ENCODE assay signal across 10 cellular contexts in the genomic region with DNA sequence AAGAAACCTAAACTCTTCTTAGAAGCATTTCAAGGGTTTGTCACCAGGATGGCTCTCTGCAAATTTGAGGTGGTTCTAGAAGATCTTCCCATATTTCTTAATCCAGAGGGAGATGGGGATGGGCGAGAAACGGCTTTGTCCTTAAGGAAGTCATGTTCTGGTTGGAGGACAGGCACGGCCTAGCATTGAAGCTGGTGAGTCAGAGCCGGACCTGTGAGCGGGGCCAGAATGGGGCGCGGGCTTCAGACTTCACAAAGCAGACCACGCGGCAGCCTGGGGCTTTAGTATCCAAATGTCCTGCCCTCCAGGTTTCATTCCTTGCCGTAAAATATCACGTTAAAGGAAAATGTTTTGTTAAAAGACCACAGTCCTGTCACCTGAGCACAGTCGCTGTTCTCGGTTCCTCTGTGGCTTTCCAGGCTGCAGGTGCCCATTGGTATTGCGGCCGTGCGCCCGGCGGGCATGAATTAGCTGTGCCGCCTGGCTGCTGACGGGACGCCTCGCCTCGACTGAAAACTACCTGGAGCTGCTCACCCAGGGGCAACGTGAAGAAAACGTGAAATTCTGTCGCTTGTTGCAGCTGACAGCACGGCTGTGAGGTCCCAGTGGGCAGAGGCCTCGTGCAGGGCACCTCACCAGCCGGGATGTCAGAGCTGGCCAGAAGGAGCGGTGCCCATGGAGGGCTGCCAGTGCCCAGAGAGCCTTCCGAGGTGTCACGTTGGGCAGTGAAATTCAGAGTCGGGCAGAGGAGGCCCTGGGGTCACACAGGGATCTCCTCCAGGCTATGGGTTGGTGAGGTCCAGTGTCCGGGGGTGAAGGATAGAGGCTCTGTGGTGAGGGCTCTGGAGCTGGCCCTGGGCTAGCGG. TPM values are rescaled to one million over a fixed set of nuclear protein-coding genes. Genes with fewer than 3 reads are reported as not detected.
DNase-seq lines count a peak whose midpoint lies in the region; ATAC-seq, FAIRE-seq and TF ChIP-seq lines count a peak whose summit lies in the region.
"Had no signal": no experiment of that assay in that cellular context is flagged by ENCODE, and none has a peak within 500 bp of the region (broad histone marks: within the 10 kb centered on the region; RNA-seq: fewer than 3 reads in every experiment).

No MANE protein-coding gene starts in this region.

- TF ChIP-seq CTCF in adrenal gland (IDR thresholded peaks at IDR 0.05) (peak in 1 of 6 experiments; percentile 2), kidney (IDR thresholded peaks at IDR 0.05; ENCODE audit: borderline replicate concordance, extremely low read depth, insufficient read depth) (no peak), suprapubic skin (IDR thresholded peaks at IDR 0.05) (no peak)

- intact Hi-C loops in adrenal gland (cut with DNase I) (loop anchor here in 1 of 2 donors (5.0 kb wide), 1 partner anchor 59 kb away; a partner anchor contains a TSS), kidney (cut with DNase I) (no loop called here)

- ATAC-seq in GM19324 (IDR thresholded peaks at IDR 0.05; ENCODE audit: low FRiP score, unreplicated experiment) = peak; percentile 51

- no peak for FAIRE-seq in kidney (lab: Jason Lieb, UNC)
- FAIRE-seq: G401.6 had no signal

- peaks cover 20 to 53% of the 10 kb centered on the region in 2 donors for H3K4me1 ChIP-seq in adrenal gland (replicated peaks in 1 of 2)
- H3K4me1 ChIP-seq in kidney (ENCODE audit: control insufficient read depth in 1 of 2, insufficient read depth in 1 of 2, low read depth in 1 of 2, low read length in 2 of 2) = peaks cover 22 to 39% of the 10 kb centered on the region in 2 donors
- peaks cover 55% of the 10 kb centered on the region for H3K4me1 ChIP-seq in suprapubic skin

- H3K36me3 ChIP-seq in adrenal gland (replicated peaks in 1 of 2) (peaks cover 0 to 20% of the 10 kb centered on the region in 2 donors), kidney (ENCODE audit: control insufficient read depth in 1 of 2, insufficient read depth in 2 of 2, low read length in 2 of 2) (peaks cover 0 to 3% of the 10 kb centered on the region in 2 donors), suprapubic skin (peaks cover 9% of the 10 kb centered on the region)

- no peak for TF ChIP-seq EP300 in suprapubic skin (IDR thresholded peaks at IDR 0.05)

- H3K27me3 ChIP-seq in adrenal gland = no peaks in the 10 kb centered on the region
- no peaks in the 10 kb centered on the region for H3K27me3 ChIP-seq in suprapubic skin

- WGBS in adrenal gland, 4 donors = 65 to 82% (median 75%) methylated on average over 30 to 35 of the region's 35 CpGs
- 90% methylated on average over 34 of the region's 35 CpGs for WGBS in suprapubic skin

- DNase-seq in adrenal gland (peak in 5 of 7 donors; percentile 62 to 79 (median 73)), kidney (peak; percentile 74), suprapubic skin (ENCODE audit: low spot score in 2 of 2) (no peak), cerebellar cortex (ENCODE audit: low spot score) (no peak), GF-D8 (lab: John Stamatoyannopoulos, UW) (no peak)
- no peak for DNase-seq in stimulated activated CD4-positive, alpha-beta T cell treated with anti-CD3 and anti-CD28 coated beads, Interleukin-4, amount 100 ng/mL, for 4 hours
- DNase-seq in stimulated activated CD4-positive, alpha-beta T cell treated with anti-CD3 and anti-CD28 coated beads, Interleukin-4, amount 100 ng/mL, for 24 hours = no peak
- DNase-seq: activated CD4-positive, CD25-positive, alpha-beta regulatory T cell had no signal

- no peak for TF ChIP-seq POLR2A in adrenal gland (IDR thresholded peaks at IDR 0.05)
- no peak for TF ChIP-seq POLR2A in suprapubic skin (IDR thresholded peaks at IDR 0.05)

- H3K27ac ChIP-seq in adrenal gland (peak overlapping the region in 2 of 5 donors; percentile 58 to 93), kidney (ENCODE audit: low read depth in 2 of 2, low read length in 2 of 2) (no peak overlapping the region), suprapubic skin (peak overlapping the region; percentile 68)

- no peak overlapping the region for H3K9ac ChIP-seq in kidney (ENCODE audit: low read length in 2 of 2)

- no peaks in the 10 kb centered on the region for H3K9me3 ChIP-seq in adrenal gland (replicated peaks in 1 of 3)
- H3K9me3 ChIP-seq in kidney (ENCODE audit: control insufficient read depth in 1 of 2, low read length in 2 of 2) = no peaks in the 10 kb centered on the region
- no peaks in the 10 kb centered on the region for H3K9me3 ChIP-seq in suprapubic skin

- no peak overlapping the region for H3K4me3 ChIP-seq in adrenal gland
- H3K4me3 ChIP-seq in kidney (ENCODE audit: low read length in 2 of 2) = no peak overlapping the region
- H3K4me3 ChIP-seq in suprapubic skin = no peak overlapping the region

RNA-seq across cellular contexts. Expression of a gene that starts 59.0 kb away (rescaled TPM):
- total RNA-seq in adrenal gland (100 to 1,000 TPM in 1 of 8 donors, 10 to 100 TPM in 7; 45.3 to 277 (median 75.8) TPM), kidney (71.3 TPM), suprapubic skin (10 to 100 TPM; 27.3 to 60.1 (median 35.0) TPM)
- polyA plus RNA-seq in adrenal gland (100 to 1,000 TPM in 2 of 3 donors, 10 to 100 TPM in 1; 14.2 to 104 (median 104) TPM), kidney (ENCODE audit: insufficient read depth, low read depth, low replicate concordance) (55.4 TPM)

Comparison
In these comparisons a context has a peak if more than half of its experiments do, and no peak if none do; other contexts are left out.
1. DNase-seq: peak in adrenal gland (5 of 7) and kidney (single experiment); none in suprapubic skin (0 of 2), cerebellar cortex (single experiment), GF-D8 (single experiment), stimulated activated CD4-positive, alpha-beta T cell treated with anti-CD3 and anti-CD28 coated beads, Interleukin-4, amount 100 ng/mL, for 4 hours (0 of 2) and stimulated activated CD4-positive, alpha-beta T cell treated with anti-CD3 and anti-CD28 coated beads, Interleukin-4, amount 100 ng/mL, for 24 hours (single experiment).